ENCODE assay signal across 16 cellular contexts in the genomic region with DNA sequence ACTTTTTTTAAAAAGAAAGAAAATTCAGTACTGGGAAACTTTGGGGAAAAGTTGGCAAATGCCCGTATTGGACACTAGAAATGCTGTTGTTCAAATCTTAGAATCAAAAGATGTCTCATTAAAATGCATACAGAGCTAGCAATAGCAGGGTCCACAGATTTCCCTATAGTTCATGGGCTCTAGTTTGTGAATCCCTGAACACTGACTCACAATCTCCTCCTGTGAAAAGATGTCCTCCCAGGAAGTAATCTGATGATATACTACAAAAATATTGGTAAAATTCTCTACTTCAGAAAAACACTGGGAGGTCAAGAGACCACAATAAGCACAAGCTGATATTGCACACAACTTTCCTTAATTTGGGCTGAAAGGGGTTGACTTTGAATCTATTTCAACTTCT.
"Had no signal": no experiment of that assay in that cellular context is flagged by ENCODE, and none has a peak within 500 bp of the region (broad histone marks: within the 10 kb centered on the region; RNA-seq: fewer than 3 reads in every experiment).

No MANE protein-coding gene starts in this region.

- H3K4me3 ChIP-seq: breast epithelium, lower lobe of right lung, spleen, thoracic aorta, upper lobe of left lung had no signal

- H3K27ac ChIP-seq: breast epithelium, lower lobe of right lung, neutrophil, parathyroid adenoma, spleen, thoracic aorta, upper lobe of left lung had no signal

- DNase-seq: activated B cell treated with CpG ODN at 0.5 μM for 24 hours; activated CD4-positive, alpha-beta memory T cell treated with anti-CD3 and anti-CD28 coated beads for 36 hours; activated CD4-positive, alpha-beta T cell treated with anti-CD3 and anti-CD28 coated beads for 4 hours; activated naive CD8-positive, alpha-beta T cell treated with anti-CD3 and anti-CD28 coated beads, Interleukin-2, amount 10 ng/mL, durations not matched to agents 7 days and 5 days; activated T-cell treated with anti-CD3 and anti-CD28 coated beads for 4 hours; amygdala; effector CD8-positive, alpha-beta T cell; hippocampal formation; lower lobe of right lung; spleen; stimulated activated CD4-positive, alpha-beta T cell treated with anti-CD3 and anti-CD28 coated beads, Interleukin-4, amount 100 ng/mL, for 4 hours; upper lobe of left lung had no signal
